Comparison of ENCODE assay signal across 9 cellular contexts in the genomic region with DNA sequence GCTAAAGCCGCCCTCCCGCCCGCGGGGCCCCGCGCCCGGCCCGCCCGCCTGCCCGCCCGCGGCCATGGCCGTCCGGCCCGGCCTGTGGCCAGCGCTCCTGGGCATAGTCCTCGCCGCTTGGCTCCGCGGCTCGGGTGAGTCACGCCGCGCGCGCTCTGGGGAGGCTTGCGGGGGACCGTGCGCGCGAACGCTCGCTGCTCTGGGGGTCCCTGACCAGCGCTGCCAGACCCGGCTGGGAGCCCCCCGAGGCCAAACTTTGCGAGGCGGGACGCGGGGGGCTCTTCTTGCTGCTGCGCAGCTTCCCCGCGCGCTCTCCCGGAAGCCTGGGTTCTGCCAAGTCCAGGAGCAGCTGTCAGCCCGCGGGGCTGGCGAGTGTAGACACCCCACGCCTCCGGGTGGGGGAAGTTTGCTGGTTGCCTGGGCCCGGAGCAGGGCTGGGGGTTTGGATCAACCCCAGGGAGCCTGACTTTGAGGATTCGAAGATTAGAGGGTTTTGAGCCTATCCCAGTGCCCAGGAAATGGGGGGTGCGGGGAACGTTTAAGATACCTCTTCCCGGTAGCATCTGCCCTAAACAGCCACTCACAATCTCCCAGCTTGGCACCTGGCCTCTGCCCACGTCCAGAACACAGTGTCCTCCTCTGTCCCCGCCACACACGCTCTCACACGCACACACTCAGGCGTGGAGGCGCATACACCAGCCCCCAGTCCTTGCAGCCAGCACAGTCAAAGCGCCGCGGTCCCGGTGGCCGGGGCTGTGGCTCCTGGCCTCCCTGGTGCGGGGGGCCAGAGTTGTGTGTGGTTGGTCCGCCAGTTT. TPM values are rescaled to one million over a fixed set of nuclear protein-coding genes. Genes with fewer than 3 reads are reported as not detected.
DNase-seq lines count a peak whose midpoint lies in the region; ATAC-seq and TF ChIP-seq lines count a peak whose summit lies in the region.
"Had no signal": no experiment of that assay in that cellular context is flagged by ENCODE, and none has a peak within 500 bp of the region (broad histone marks: within the 10 kb centered on the region; RNA-seq: fewer than 3 reads in every experiment).

No MANE protein-coding gene starts in this region.

- no peak for TF ChIP-seq CTCF in Caco-2 (IDR thresholded peaks at IDR 0.05; ENCODE audit: insufficient read depth in 1 of 2, low read depth in 1 of 2, low read length in 1 of 2, severe bottlenecking in 1 of 2, unreplicated experiment in 1 of 2)
- no peak for TF ChIP-seq CTCF in osteoblast (IDR thresholded peaks at IDR 0.05; ENCODE audit: extremely low read depth, low read depth, low read length)

- H3K36me3 ChIP-seq in Caco-2 (ENCODE audit: control insufficient read depth, insufficient read depth, low read length) = no peaks in the 10 kb centered on the region
- no peaks in the 10 kb centered on the region for H3K36me3 ChIP-seq in ectodermal cell (ENCODE audit: control insufficient read depth, insufficient read depth, low read length)
- no peaks in the 10 kb centered on the region for H3K36me3 ChIP-seq in osteoblast (ENCODE audit: insufficient read depth, low read length)

- H3K4me3 Mint-ChIP-seq in Caco-2 (ENCODE audit: unreplicated experiment) = peak overlapping the region; percentile 85

- H3K9me3 ChIP-seq in Caco-2 = no peaks in the 10 kb centered on the region
- H3K9me3 ChIP-seq in ectodermal cell (ENCODE audit: control insufficient read depth, low read length) = no peaks in the 10 kb centered on the region
- H3K9me3 ChIP-seq in osteoblast (ENCODE audit: low read depth, low read length) = no peaks in the 10 kb centered on the region

- DNase-seq in Caco-2 = no peak
- DNase-seq in MV-4-11 (lab: John Stamatoyannopoulos, UW) = peak; percentile 11
- DNase-seq in osteoblast (ENCODE audit: insufficient read length, low spot score, missing footprints) = peak; percentile 95
- DNase-seq in NCI-H1092 treated with DMSO at 0.1 percent for 48 hours (lab: John Stamatoyannopoulos, UW) = no peak
- no peak for DNase-seq in DMS79 treated with DMSO at 0.1 percent for 48 hours (lab: John Stamatoyannopoulos, UW)
- no peak for DNase-seq in posterior vena cava (ENCODE audit: low spot score)

- H3K4me3 ChIP-seq in Caco-2 (ENCODE audit: low read depth, low read length) (peak overlapping the region; percentile 42), ectodermal cell (ENCODE audit: insufficient read depth, low read depth, low read length) (peak overlapping the region; percentile 29), osteoblast (ENCODE audit: insufficient read depth, low read length) (no peak overlapping the region)

- CTCF ChIA-PET in Caco-2 (lab: Charles Lee) = interaction anchor here (1.3 kb wide), 1 partner anchor 151 kb away, joined by 3 read pairs; no protein-coding TSS in a partner anchor

- H3K27me3 ChIP-seq in Caco-2 (replicated peaks; ENCODE audit: control insufficient read depth, insufficient read depth, low read length) (peaks cover 6% of the 10 kb centered on the region; the same call in 1 of the 2 replicates), ectodermal cell (ENCODE audit: control insufficient read depth, insufficient read depth, low read length, poor library complexity, severe bottlenecking) (peaks cover 95% of the 10 kb centered on the region), osteoblast (ENCODE audit: insufficient read depth, low read length) (peaks cover 58% of the 10 kb centered on the region)

- H4K20me1 ChIP-seq in osteoblast (ENCODE audit: insufficient read depth, low read length) = no peaks in the 10 kb centered on the region

- no peaks in the 10 kb centered on the region for H3K9me3 Mint-ChIP-seq in Caco-2 (ENCODE audit: unreplicated experiment)

- no peak overlapping the region for H3K4me2 ChIP-seq in osteoblast (ENCODE audit: insufficient read depth, low read length)

- H3K79me2 ChIP-seq in osteoblast (ENCODE audit: insufficient read depth, low read length) = no peaks in the 10 kb centered on the region

- POLR2A ChIA-PET in Caco-2 (lab: Charles Lee) = no interaction called here

- H3K4me1 ChIP-seq in Caco-2 (peaks cover 7% of the 10 kb centered on the region), ectodermal cell (ENCODE audit: control insufficient read depth, insufficient read depth, low read length) (peaks cover 3% of the 10 kb centered on the region), osteoblast (ENCODE audit: insufficient read depth, low read length) (no peaks in the 10 kb centered on the region)

- no peak overlapping the region for H2AFZ ChIP-seq in osteoblast (ENCODE audit: low read length)

- H3K27me3 Mint-ChIP-seq in Caco-2 (ENCODE audit: insufficient read depth, unreplicated experiment) = peaks cover 28% of the 10 kb centered on the region

- H3K4me1 Mint-ChIP-seq in Caco-2 (ENCODE audit: low read depth, unreplicated experiment) = peaks cover 15% of the 10 kb centered on the region

- no TSS peak for BruUV-seq in Caco-2 (replicated peaks; lab: Mats Ljungman, UMichigan)

- WGBS in ectodermal cell, 2 experiments = 5 to 6% methylated on average over 68 of the region's 68 CpGs

- intact Hi-C loops in Caco-2 (cut with micrococcal nuclease; ENCODE audit: unreplicated experiment) = loop anchor here (5.0 kb wide), 1 partner anchor 149 kb away; no protein-coding TSS in a partner anchor
- intact Hi-C loops in posterior vena cava (cut with DNase I) = no loop called here

- H3K27ac ChIP-seq in ectodermal cell (ENCODE audit: insufficient read depth, low read depth, low read length, poor library complexity, severe bottlenecking) = no peak overlapping the region
- H3K27ac ChIP-seq in osteoblast (ENCODE audit: low read depth, low read length) = no peak overlapping the region

- ATAC-seq in GM21390 (IDR thresholded peaks at IDR 0.05; ENCODE audit: unreplicated experiment) = no peak

- no peaks in the 10 kb centered on the region for H3K36me3 Mint-ChIP-seq in Caco-2 (ENCODE audit: insufficient read depth, unreplicated experiment)

- no peak overlapping the region for H3K27ac Mint-ChIP-seq in Caco-2 (ENCODE audit: unreplicated experiment)

RNA-seq across cellular contexts. Expression of a gene that starts 0.5 kb away (rescaled TPM):
- total RNA-seq in Caco-2 (2022) (0.14 TPM in 1 of 2 replicates, not detected in the other), osteoblast (not detected in 2 replicates), posterior vena cava (1 to 10 TPM in 1 of 2 donors, under 1 TPM in 1; 0.74 to 1.0 TPM)
- polyA plus RNA-seq in ectodermal cell (2013, experiment 1 of 4) = 0.80 TPM
- 1.0 TPM for polyA plus RNA-seq in ectodermal cell (2013, experiment 2 of 4)
- polyA plus RNA-seq in ectodermal cell (2013, experiment 3 of 4) = 1.7 TPM
- 2.0 TPM for polyA plus RNA-seq in ectodermal cell (2013, experiment 4 of 4)
- total RNA-seq: T-helper 2 cell treated with Interferon-gamma antibody and Interleukin-4, amounts not matched to agents 100 ng/mL and 5 ng/mL, for 36 hours had no signal

Comparison
In these comparisons a context has a peak if more than half of its experiments do, and no peak if none do; other contexts are left out.
1. DNase-seq: peak in MV-4-11 (single experiment) and osteoblast (single experiment); none in Caco-2 (0 of 2), NCI-H1092 treated with DMSO at 0.1 percent for 48 hours (single experiment), DMS79 treated with DMSO at 0.1 percent for 48 hours (single experiment) and posterior vena cava (single experiment).